Comparison of ENCODE assay signal across 23 cellular contexts in the genomic region with DNA sequence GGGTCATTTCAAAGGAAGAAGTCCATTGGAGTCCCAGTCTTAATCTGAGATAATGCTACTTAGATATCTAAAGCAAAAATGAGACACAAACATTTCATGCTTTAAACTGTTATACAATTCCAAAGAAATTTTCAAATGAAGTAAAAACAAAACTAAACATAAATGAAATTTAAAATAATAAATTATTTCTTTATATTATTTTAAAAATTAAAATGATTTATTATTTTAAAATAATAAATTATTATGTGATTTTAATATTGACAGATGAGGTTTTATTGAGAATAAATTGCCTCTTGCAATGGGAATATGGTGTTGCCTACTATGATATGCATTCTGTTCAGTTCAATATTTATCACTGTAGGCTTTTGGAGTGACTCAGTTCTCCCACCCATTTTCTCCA.
"Had no signal": no experiment of that assay in that cellular context is flagged by ENCODE, and none has a peak within 500 bp of the region (broad histone marks: within the 10 kb centered on the region; RNA-seq: fewer than 3 reads in every experiment).

No MANE protein-coding gene starts in this region.

- DNase-seq: dermis blood vessel endothelial cell; effector memory CD4-positive, alpha-beta T cell; erythroblast; esophagus squamous epithelium; foreskin melanocyte; hypothalamus; immature natural killer cell; islet precursor cell; mesenchymal stem cell; mucosa of descending colon; naive B cell; right lobe of liver; small intestine; stimulated activated CD4-positive, alpha-beta T cell treated with anti-CD3 and anti-CD28 coated beads, Interleukin-15, amount 100 ng/mL, for 24 hours; stimulated activated CD4-positive, alpha-beta T cell treated with anti-CD3 and anti-CD28 coated beads, Interleukin-2, amount 100 ng/mL, for 48 hours; stimulated activated naive B cell treated with anti-CD40 and anti-IgM and Interleukin-4, amounts not matched to agents 10 μg/mL and 1 μg/mL and 100 μg/mL, for 72 hours; upper lobe of left lung had no signal

- FAIRE-seq: small intestine, urothelium cell line had no signal

- H3K27ac ChIP-seq: coronary artery, esophagus squamous epithelium, neutrophil, parathyroid adenoma, right lobe of liver, thoracic aorta, tibial nerve, upper lobe of left lung had no signal
